ENCODE assay signal across 25 cellular contexts in the genomic region with DNA sequence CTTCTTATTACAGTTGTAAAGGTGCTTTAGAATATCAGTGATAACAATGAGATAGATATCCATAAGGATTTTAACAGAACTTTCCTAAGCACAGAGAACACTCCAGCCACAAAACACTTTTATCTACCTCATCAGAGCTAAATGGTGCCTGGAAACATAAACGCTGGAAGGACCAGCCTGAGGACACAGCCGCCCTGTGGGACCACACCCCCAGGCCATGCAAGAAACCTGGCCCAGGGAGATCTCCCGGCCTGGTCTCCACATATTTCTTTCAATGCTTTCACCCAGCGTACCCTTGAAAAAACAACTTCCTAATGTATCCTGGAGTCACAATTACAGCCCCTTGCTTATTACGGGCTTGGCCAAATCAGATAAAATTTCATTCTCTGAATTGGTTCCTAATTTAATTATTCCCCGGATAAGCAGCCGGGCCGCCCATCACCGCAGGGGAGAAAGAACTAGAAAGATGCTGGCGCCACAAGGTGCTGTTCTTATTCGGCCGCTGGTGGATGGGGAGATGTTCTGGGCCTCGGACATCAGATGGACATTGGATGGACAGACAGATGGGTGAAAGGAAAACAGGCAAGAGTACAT. TPM values are rescaled to one million over a fixed set of nuclear protein-coding genes. Genes with fewer than 3 reads are reported as not detected.
"Had no signal": no experiment of that assay in that cellular context is flagged by ENCODE, and none has a peak within 500 bp of the region (broad histone marks: within the 10 kb centered on the region; RNA-seq: fewer than 3 reads in every experiment).

No MANE protein-coding gene starts in this region.

- H3K4me1 ChIP-seq: breast epithelium, foreskin keratinocyte, left ventricle myocardium inferior, right lobe of liver, testis had no signal

- H3K27me3 ChIP-seq: breast epithelium, esophagus muscularis mucosa, foreskin keratinocyte, heart right ventricle, right lobe of liver, testis, transverse colon had no signal

- H3K27ac ChIP-seq: foreskin keratinocyte, heart right ventricle, left ventricle myocardium inferior, right lobe of liver, skin epidermis, testis had no signal

- H3K4me3 ChIP-seq: breast epithelium, esophagus muscularis mucosa, heart right ventricle, left ventricle myocardium inferior, mucosa of descending colon, right lobe of liver, skin epidermis, testis, transverse colon had no signal

- H3K4me3 Mint-ChIP-seq: activated CD4-positive, alpha-beta T cell treated with anti-CD3 and anti-CD28 coated beads for 36 hours; activated CD8-positive, alpha-beta memory T cell treated with anti-CD3 and anti-CD28 coated beads, Interleukin-2, amount 10 ng/mL, durations not matched to agents 7 days and 5 days; activated CD8-positive, alpha-beta T cell treated with anti-CD3 and anti-CD28 coated beads, Interleukin-2, amount 10 ng/mL, durations not matched to agents 7 days and 5 days; central memory CD8-positive, alpha-beta T cell; nephron had no signal

- H3K27ac Mint-ChIP-seq: activated CD4-positive, alpha-beta T cell treated with anti-CD3 and anti-CD28 coated beads for 36 hours; activated CD8-positive, alpha-beta memory T cell treated with anti-CD3 and anti-CD28 coated beads, Interleukin-2, amount 10 ng/mL, durations not matched to agents 7 days and 5 days; activated CD8-positive, alpha-beta T cell treated with anti-CD3 and anti-CD28 coated beads, Interleukin-2, amount 10 ng/mL, durations not matched to agents 7 days and 5 days; activated naive CD4-positive, alpha-beta T cell treated with anti-CD3 and anti-CD28 coated beads, Interleukin-2, amount 50 U/mL, for 72 hours; activated T-helper 2 cell treated with anti-CD3 and anti-CD28 coated beads, Interferon-gamma antibody, Interleukin-2, Interleukin-4, amounts not matched to agents 10 μg/mL and 5 μg/mL and 100 μg/mL, durations not matched to agents 14 hours and 24 hours and 36 hours had no signal

- H3K36me3 Mint-ChIP-seq: activated CD8-positive, alpha-beta memory T cell treated with anti-CD3 and anti-CD28 coated beads, Interleukin-2, amount 10 ng/mL, durations not matched to agents 7 days and 5 days; activated naive CD4-positive, alpha-beta T cell treated with anti-CD3 and anti-CD28 coated beads, Interleukin-2, amount 50 U/mL, for 72 hours had no signal

- H3K36me3 ChIP-seq: breast epithelium, esophagus muscularis mucosa, left ventricle myocardium inferior, right lobe of liver, transverse colon had no signal

- H3K9me3 ChIP-seq: breast epithelium, esophagus muscularis mucosa, heart right ventricle, left ventricle myocardium inferior, mucosa of descending colon, right lobe of liver, testis, transverse colon had no signal

- H3K4me1 Mint-ChIP-seq: activated CD4-positive, alpha-beta T cell treated with anti-CD3 and anti-CD28 coated beads for 36 hours; activated CD8-positive, alpha-beta memory T cell treated with anti-CD3 and anti-CD28 coated beads, Interleukin-2, amount 10 ng/mL, durations not matched to agents 7 days and 5 days; central memory CD8-positive, alpha-beta T cell had no signal

- H3K9me3 Mint-ChIP-seq: activated naive CD4-positive, alpha-beta T cell treated with anti-CD3 and anti-CD28 coated beads, Interleukin-2, amount 50 U/mL, for 72 hours; activated T-helper 2 cell treated with anti-CD3 and anti-CD28 coated beads, Interferon-gamma antibody, Interleukin-2, Interleukin-4, amounts not matched to agents 10 μg/mL and 5 μg/mL and 100 μg/mL, durations not matched to agents 14 hours and 24 hours and 36 hours; central memory CD8-positive, alpha-beta T cell; nephron had no signal

- H3K27me3 Mint-ChIP-seq: activated CD4-positive, alpha-beta T cell treated with anti-CD3 and anti-CD28 coated beads for 36 hours had no signal

- DNase-seq: activated CD4-positive, alpha-beta T cell treated with anti-CD3 and anti-CD28 coated beads for 36 hours; activated CD4-positive, CD25-positive, alpha-beta regulatory T cell; activated CD8-positive, alpha-beta memory T cell treated with anti-CD3 and anti-CD28 coated beads, Interleukin-2, amount 10 ng/mL, durations not matched to agents 7 days and 5 days; activated CD8-positive, alpha-beta T cell treated with anti-CD3 and anti-CD28 coated beads, Interleukin-2, amount 10 ng/mL, durations not matched to agents 7 days and 5 days; activated T-cell treated with anti-CD3 and anti-CD28 coated beads, Interleukin-2, amount 50 U/mL, for 48 hours; dermis blood vessel endothelial cell; effector CD4-positive, alpha-beta T cell; foreskin keratinocyte; heart right ventricle; kidney glomerular epithelial cell; left ventricle myocardium inferior; mucosa of descending colon; right lobe of liver; stimulated activated CD4-positive, alpha-beta T cell treated with anti-CD3 and anti-CD28 coated beads, Interleukin-12 subunit alpha, Interleukin-12 subunit beta, amount 100 ng/mL, for 4 hours; stimulated activated CD4-positive, alpha-beta T cell treated with anti-CD3 and anti-CD28 coated beads, Interleukin-4, amount 100 ng/mL, for 1 hour; stimulated activated naive CD8-positive, alpha-beta T cell treated with anti-CD3 and anti-CD28 coated beads, Interleukin-15, Interleukin-2, amounts not matched to agents 100 U/mL and 50 U/mL, for 24 hours; testis; transverse colon had no signal

RNA-seq across cellular contexts. Expression of gene CHST15, which starts 11.8 kb away (rescaled TPM):
- total RNA-seq: activated CD8-positive, alpha-beta T cell treated with anti-CD3 and anti-CD28 coated beads, Interleukin-2, amount 10 ng/mL, durations not matched to agents 7 days and 5 days; activated T-helper 2 cell treated with anti-CD3 and anti-CD28 coated beads, Interferon-gamma antibody, Interleukin-2, Interleukin-4, amounts not matched to agents 10 μg/mL and 5 μg/mL and 100 μg/mL, durations not matched to agents 14 hours and 24 hours and 36 hours had no signal
